18 cellular contexts compared by ENCODE assay signal in the genomic region with DNA sequence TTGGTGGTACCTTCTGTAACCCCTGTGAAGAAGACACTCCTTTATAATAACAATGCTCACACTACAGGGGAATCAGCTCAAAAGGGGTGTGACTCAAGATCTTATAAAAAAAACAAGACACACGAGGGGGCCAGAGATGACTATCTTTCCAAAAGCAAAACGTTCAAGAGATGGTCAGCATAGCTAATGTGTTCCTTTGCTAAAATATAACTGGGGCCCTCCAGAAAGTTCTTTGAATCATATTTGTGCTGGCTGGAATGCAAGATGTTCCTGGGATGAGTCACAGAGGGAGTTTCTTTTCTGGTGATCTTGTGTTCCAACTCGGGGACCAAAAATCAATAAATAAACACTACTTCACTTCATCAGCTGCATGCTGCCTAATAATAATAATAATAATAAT. TPM values are rescaled to one million over a fixed set of nuclear protein-coding genes. Genes with fewer than 3 reads are reported as not detected.
DNase-seq lines count a peak whose midpoint lies in the region; ATAC-seq, FAIRE-seq and TF ChIP-seq lines count a peak whose summit lies in the region.
"Had no signal": no experiment of that assay in that cellular context is flagged by ENCODE, and none has a peak within 500 bp of the region (broad histone marks: within the 10 kb centered on the region; RNA-seq: fewer than 3 reads in every experiment).

No MANE protein-coding gene starts in this region.

- TF ChIP-seq EP300 in HepG2 (IDR thresholded peaks at IDR 0.05; ENCODE audit: low read depth in 2 of 2, low read length in 2 of 2), result no peak
- no peak for TF ChIP-seq EP300 in HepG2 (CRISPR knock-in tag; IDR thresholded peaks at IDR 0.05; ENCODE audit: borderline replicate concordance)

- POLR2A ChIA-PET in HepG2 (lab: Yijun Ruan, JAX) (no interaction called here), A673 (lab: Charles Lee; ENCODE audit: low non-redundant PET) (no interaction called here)

- H3K36me3 ChIP-seq in RWPE2 (ENCODE audit: low read depth) (no peaks in the 10 kb centered on the region), skeletal muscle satellite cell (ENCODE audit: insufficient read depth, low read length) (no peaks in the 10 kb centered on the region), HepG2 (replicated peaks in 1 of 2; ENCODE audit: control insufficient read depth in 1 of 2, insufficient read depth in 2 of 2, low read length in 2 of 2) (no peaks in the 10 kb centered on the region), A673 (ENCODE audit: insufficient read depth, low read length, poor library complexity, severe bottlenecking) (no peaks in the 10 kb centered on the region)
- H3K36me3 ChIP-seq: ascending aorta, BLaER1, ovary, right lobe of liver, WERI-Rb-1 had no signal

- intact Hi-C loops in HepG2 (cut with micrococcal nuclease; ENCODE audit: unreplicated experiment), result no loop called here
- intact Hi-C loops in A673 (cut with micrococcal nuclease; ENCODE audit: unreplicated experiment), result loop anchor here (5.0 kb wide), 1 partner anchor 398 kb away; no protein-coding TSS in a partner anchor

- no peak for FAIRE-seq in HepG2 (lab: Jason Lieb, UNC)

- H3K9ac ChIP-seq in skeletal muscle satellite cell (ENCODE audit: low read depth, low read length), result no peak overlapping the region
- H3K9ac ChIP-seq in HepG2 (ENCODE audit: insufficient read depth, low read depth, low read length), result no peak overlapping the region
- H3K9ac ChIP-seq: BLaER1 had no signal

- DNase-seq in EH (ENCODE audit: low read depth) (peak; percentile 44), RWPE2 (ENCODE audit: low spot score) (no peak), fibroblast of pulmonary artery (ENCODE audit: low read depth) (peak; percentile 3), HepG2 (ENCODE audit: low spot score) (no peak), A673 (ENCODE audit: low spot score) (no peak), NOMO-1 (lab: John Stamatoyannopoulos, UW; ENCODE audit: unreplicated experiment in 2 of 2) (no peak)
- DNase-seq in stimulated activated naive CD4-positive, alpha-beta T cell (lab: John Stamatoyannopoulos, UW), result no peak
- DNase-seq: activated CD4-positive, alpha-beta memory T cell treated with anti-CD3 and anti-CD28 coated beads for 36 hours; activated naive CD4-positive, alpha-beta T cell treated with anti-CD3 and anti-CD28 coated beads, Interleukin-2, amount 10 ng/mL, durations not matched to agents 7 days and 5 days; NCI-H187 treated with DMSO at 0.1 percent for 48 hours; ovary; right lobe of liver; WERI-Rb-1 had no signal

- H3K79me2 ChIP-seq in HepG2 (ENCODE audit: insufficient read depth, low read length), result no peaks in the 10 kb centered on the region

- BruUV-seq in HepG2 (replicated peaks; lab: Mats Ljungman, UMichigan) (no TSS peak), A673 (replicated peaks; lab: Mats Ljungman, UMichigan) (no TSS peak)

- no peaks in the 10 kb centered on the region for H3K9me3 ChIP-seq in RWPE2 (ENCODE audit: severe bottlenecking)
- H3K9me3 ChIP-seq in skeletal muscle satellite cell (replicated peaks; ENCODE audit: low read length), result no peaks in the 10 kb centered on the region
- H3K9me3 ChIP-seq in HepG2 (ENCODE audit: low read length), result no peaks in the 10 kb centered on the region
- no peaks in the 10 kb centered on the region for H3K9me3 ChIP-seq in A673 (ENCODE audit: low read depth, low read length, poor library complexity, severe bottlenecking)
- H3K9me3 ChIP-seq: ascending aorta, BLaER1, ovary, right lobe of liver had no signal

- H4K20me1 ChIP-seq in HepG2 (ENCODE audit: insufficient read depth, low read length), result no peaks in the 10 kb centered on the region
- H4K20me1 ChIP-seq: BLaER1 had no signal

- no peak overlapping the region for H2AFZ ChIP-seq in HepG2 (ENCODE audit: low read length)

- H3K4me1 ChIP-seq in RWPE2 (ENCODE audit: insufficient read depth, poor library complexity, severe bottlenecking), result no peaks in the 10 kb centered on the region
- H3K4me1 ChIP-seq in skeletal muscle satellite cell (ENCODE audit: control insufficient read depth, insufficient read depth, low read length), result peaks cover 14% of the 10 kb centered on the region
- no peaks in the 10 kb centered on the region for H3K4me1 ChIP-seq in HepG2 (ENCODE audit: insufficient read depth, low read length)
- no peaks in the 10 kb centered on the region for H3K4me1 ChIP-seq in A673 (ENCODE audit: insufficient read depth, low read length, poor library complexity, severe bottlenecking)
- H3K4me1 ChIP-seq: ascending aorta, BLaER1, right lobe of liver had no signal

- H3K4me3 ChIP-seq in RWPE2 (ENCODE audit: severe bottlenecking) (no peak overlapping the region), fibroblast of pulmonary artery (replicated peaks; ENCODE audit: low read depth, low read length) (no peak overlapping the region), skeletal muscle satellite cell (ENCODE audit: low read length) (no peak overlapping the region), HepG2 (replicated peaks in 1 of 3; ENCODE audit: insufficient read depth in 1 of 3, low read depth in 2 of 3, low read length in 3 of 3) (no peak overlapping the region), A673 (ENCODE audit: low read depth, low read length, poor library complexity, severe bottlenecking) (no peak overlapping the region)
- H3K4me3 ChIP-seq: ascending aorta, BLaER1, coronary artery, ovary, right lobe of liver had no signal

- CTCF ChIA-PET in HepG2 (lab: Yijun Ruan, JAX; ENCODE audit: low intra/inter-chr PET ratio, low total read pairs) (no interaction called here), A673 (lab: Charles Lee) (interaction anchor here (0.6 kb wide), 1 partner anchor 51 kb away, joined by 3 read pairs; no protein-coding TSS in a partner anchor)

- no peak overlapping the region for H3K27ac ChIP-seq in RWPE2 (ENCODE audit: poor library complexity, severe bottlenecking)
- H3K27ac ChIP-seq in HepG2 (ENCODE audit: extremely low read length, insufficient read depth, low read length), result no peak overlapping the region
- H3K27ac ChIP-seq in A673 (ENCODE audit: low read depth, low read length, poor library complexity, severe bottlenecking), result no peak overlapping the region
- H3K27ac ChIP-seq: ascending aorta, BLaER1, ovary, right lobe of liver, WERI-Rb-1 had no signal

- TF ChIP-seq RAD21 in HepG2 (CRISPR knock-in tag; IDR thresholded peaks at IDR 0.05), result no peak

- 0 out of 3 replicates have a peak, but pooled peaks have one; percentile 29 for ATAC-seq in RWPE2 (ENCODE audit: low read depth)
- no peak for ATAC-seq in HepG2

- 0% methylated on average over 3 of the region's 3 CpGs for WGBS in HepG2 (ENCODE audit: low lambda C conversion rate)

- TF ChIP-seq POLR2A in HepG2 (IDR thresholded peaks at IDR 0.05; ENCODE audit: insufficient read depth in 1 of 2, low read depth in 2 of 2, low read length in 2 of 2), result no peak

- H3K27me3 ChIP-seq in RWPE2 (ENCODE audit: insufficient read depth, poor library complexity, severe bottlenecking) (no peaks in the 10 kb centered on the region), skeletal muscle satellite cell (ENCODE audit: control insufficient read depth, insufficient read depth, low read length) (no peaks in the 10 kb centered on the region), HepG2 (ENCODE audit: control insufficient read depth in 1 of 2, insufficient read depth in 2 of 2, low read length in 2 of 2) (no peaks in the 10 kb centered on the region; a peak in 1 of 5 replicates), A673 (replicated peaks; ENCODE audit: insufficient read depth, low read depth, low read length, poor library complexity) (no peaks in the 10 kb centered on the region)
- H3K27me3 ChIP-seq: ascending aorta, ovary, right lobe of liver had no signal

- in situ Hi-C loops in HepG2 (cut with HindIII; ENCODE audit: extremely low pct_ligation_motif_present, low pct_unique_long_range_greater_than_20kb), result loop anchor here (25.0 kb wide), 1 partner anchor 573 kb away; no protein-coding TSS in a partner anchor

- no peak for TF ChIP-seq CTCF in RWPE2 (IDR thresholded peaks at IDR 0.05; ENCODE audit: poor library complexity, severe bottlenecking)
- TF ChIP-seq CTCF in fibroblast of pulmonary artery (IDR thresholded peaks at IDR 0.05; ENCODE audit: low read length, missing control alignments), result no peak
- TF ChIP-seq CTCF in HepG2 (CRISPR knock-in tag; IDR thresholded peaks at IDR 0.05), result no peak
- TF ChIP-seq CTCF in A673 (conservative IDR thresholded peaks at IDR 0.05; ENCODE audit: low read depth, low read length), result no peak

- H3K4me2 ChIP-seq in skeletal muscle satellite cell (ENCODE audit: low read length), result peak overlapping the region; percentile 60
- no peak overlapping the region for H3K4me2 ChIP-seq in HepG2 (ENCODE audit: low read depth, low read length)
- H3K4me2 ChIP-seq: BLaER1 had no signal

TF ChIP-seq in HepG2, 621 proteins besides CTCF, POLR2A, EP300 and RAD21 (continues in another document):
- TF ChIP-seq TBX2 (CRISPR knock-in tag; IDR thresholded peaks at IDR 0.05; ENCODE audit: borderline replicate concordance), result no peak
- no peak for TF ChIP-seq KDM1A (CRISPR knock-in tag; IDR thresholded peaks at IDR 0.05)

RNA-seq across cellular contexts. Expression of a gene that starts 46.5 kb away (rescaled TPM):
- total RNA-seq in skeletal muscle satellite cell (2012; rRNA removed), result 2.0 and 2.8 TPM in 2 replicates
- total RNA-seq in HepG2 (2016; rRNA removed; fragmentation: Illumina TruSeq; extraction: Trizol), result not detected in 2 replicates
- not detected in 2 replicates for total RNA-seq in HepG2 (2016; cell fraction: cytosol; rRNA removed; fragmentation: Illumina TruSeq; extraction: Trizol; ENCODE audit: low read depth)
- total RNA-seq in HepG2 (2016; cell fraction: insoluble cytoplasmic fraction; rRNA removed; fragmentation: Illumina TruSeq; extraction: Trizol), result not detected in 2 replicates
- not detected in 2 replicates for total RNA-seq in HepG2 (2016; cell fraction: membrane; rRNA removed; fragmentation: Illumina TruSeq; extraction: Trizol)
- total RNA-seq in HepG2 (2016; cell fraction: nucleus; rRNA removed; fragmentation: Illumina TruSeq; extraction: Trizol), result not detected in 2 replicates
- polyA plus RNA-seq in HepG2 (2011; rRNA removed), result not detected in 2 replicates
- 0.01 TPM in 1 of 2 replicates, not detected in the other for polyA plus RNA-seq in HepG2 (2011; cell fraction: cytosol; rRNA removed)
- polyA plus RNA-seq in HepG2 (2011; cell fraction: nucleus; rRNA removed), result not detected in 2 replicates
- not detected in 2 replicates for polyA plus RNA-seq in HepG2 (2012)
- polyA plus RNA-seq in HepG2 (2016; cell fraction: cytosol; fragmentation: Illumina TruSeq; extraction: Trizol; ENCODE audit: low read depth), result not detected in 2 replicates
- polyA plus RNA-seq in HepG2 (2016; cell fraction: insoluble cytoplasmic fraction; fragmentation: Illumina TruSeq; extraction: Trizol; ENCODE audit: low read depth), result not detected in 2 replicates
- not detected in 2 replicates for polyA plus RNA-seq in HepG2 (2016; cell fraction: membrane; fragmentation: Illumina TruSeq; extraction: Trizol; ENCODE audit: low read depth)
- polyA plus RNA-seq in HepG2 (2016; cell fraction: nucleus; fragmentation: Illumina TruSeq; extraction: Trizol; ENCODE audit: insufficient read depth, low read depth), result not detected in 2 replicates
- polyA minus RNA-seq in HepG2 (2011; rRNA and poly(A)+ RNA removed; ENCODE audit: low replicate concordance), result not detected in 2 replicates
- not detected in 2 replicates for polyA minus RNA-seq in HepG2 (2011; cell fraction: cytosol; rRNA and poly(A)+ RNA removed)
- polyA minus RNA-seq in HepG2 (2011; cell fraction: nucleus; rRNA and poly(A)+ RNA removed), result not detected in 2 replicates
- total RNA-seq in A673 (2021), result not detected in 2 replicates
- total RNA-seq: NCI-H460 had no signal

Comparison
In these comparisons a context has a peak if more than half of its experiments do, and no peak if none do; other contexts are left out.
1. DNase-seq: peak in EH (single experiment) and fibroblast of pulmonary artery (single experiment); none in RWPE2 (single experiment), HepG2 (single experiment), A673 (single experiment), NOMO-1 (0 of 2) and stimulated activated naive CD4-positive, alpha-beta T cell (0 of 6).